Comparison of ENCODE assay signal across 9 cellular contexts in genomic region chr15:62495670-62496328, GRCh38.
DNase-seq lines count a peak whose midpoint lies in the region; ATAC-seq and TF ChIP-seq lines count a peak whose summit lies in the region.
"Had no signal": no experiment of that assay in that cellular context is flagged by ENCODE, and none has a peak within 500 bp of the region (broad histone marks: within the 10 kb centered on the region; RNA-seq: fewer than 3 reads in every experiment).

No MANE protein-coding gene starts in this region.

- ATAC-seq in SK-N-SH treated with all-trans-retinoic acid at 6 μM for 48 hours, result peak; percentile 77
- ATAC-seq in heart left ventricle, result peak; percentile 53 to 89 (median 85)
- ATAC-seq in sciatic nerve, result peak; percentile 85
- ATAC-seq in GM18511 (IDR thresholded peaks at IDR 0.05; ENCODE audit: unreplicated experiment), result no peak

- no peak for TF ChIP-seq POLR2A in heart left ventricle (IDR thresholded peaks at IDR 0.05)

- 40 to 53% (median 51%) methylated on average over 5 of the region's 5 CpGs for WGBS in heart left ventricle, 4 donors

- H3K27ac ChIP-seq in heart left ventricle, result peak overlapping the region; percentile 39 to 75 (median 58)

- H3K9me3 ChIP-seq in heart left ventricle, result no peaks in the 10 kb centered on the region

- no peak for TF ChIP-seq CTCF in heart left ventricle (IDR thresholded peaks at IDR 0.05)

- intact Hi-C loops in heart left ventricle (cut with DNase I) (loop anchor here in 1 of 10 donors (5.0 kb wide), 1 partner anchor 103 kb away; the partner anchor contains the start of gene TLN2), sciatic nerve (cut with DNase I) (no loop called here)

- no peaks in the 10 kb centered on the region for H3K27me3 ChIP-seq in heart left ventricle

- no peak overlapping the region for H3K4me3 ChIP-seq in heart left ventricle

- DNase-seq in EH (ENCODE audit: low read depth) (peak; percentile 95), heart left ventricle (peak in 4 of 5 donors; percentile 48 to 67 (median 60)), sciatic nerve (ENCODE audit: low spot score) (no peak), NK-92 (lab: John Stamatoyannopoulos, UW; ENCODE audit: unreplicated experiment) (no peak), DMS53 treated with DMSO at 0.1 percent for 48 hours (lab: John Stamatoyannopoulos, UW; ENCODE audit: unreplicated experiment) (no peak), NCI-H1048 (lab: John Stamatoyannopoulos, UW) (no peak)
- DNase-seq: NK-92 treated with Interleukin-12 subunit alpha and Interleukin-12 subunit beta, amount 100 ng/mL, for 24 hours had no signal

- H3K36me3 ChIP-seq in heart left ventricle, result no peaks in the 10 kb centered on the region

- peaks cover 3 to 54% (median 35%) of the 10 kb centered on the region in 12 donors for H3K4me1 ChIP-seq in heart left ventricle

TF ChIP-seq in SK-N-SH treated with all-trans-retinoic acid at 6 μM for 48 hours, 23 proteins besides CTCF, POLR2A, EP300 and RAD21:
- TF ChIP-seq OSR1 (CRISPR knock-in tag; IDR thresholded peaks at IDR 0.05), result no peak
- no peak for TF ChIP-seq SNAI2 (CRISPR knock-in tag; IDR thresholded peaks at IDR 0.05)

Comparison
In these comparisons a context has a peak if more than half of its experiments do, and no peak if none do; other contexts are left out.
1. DNase-seq: peak in EH (single experiment) and heart left ventricle (4 of 5); none in sciatic nerve (single experiment), NK-92 (single experiment), DMS53 treated with DMSO at 0.1 percent for 48 hours (single experiment) and NCI-H1048 (single experiment).